Comparison of ENCODE assay signal across 30 cellular contexts in genomic region chr6:71892641-71893040, GRCh38. TPM values are rescaled to one million over a fixed set of nuclear protein-coding genes. Genes with fewer than 3 reads are reported as not detected.
"Had no signal": no experiment of that assay in that cellular context is flagged by ENCODE, and none has a peak within 500 bp of the region (broad histone marks: within the 10 kb centered on the region; RNA-seq: fewer than 3 reads in every experiment).

No MANE protein-coding gene starts in this region.

- DNase-seq: activated effector memory CD4-positive, alpha-beta T cell treated with anti-CD3 and anti-CD28 coated beads, Interleukin-2, amount 50 U/mL, for 16 hours; activated effector memory CD4-positive, alpha-beta T cell treated with Interleukin-2 at 50 U/mL for 16 hours; activated gamma-delta T cell; activated gamma-delta T cell treated with Interleukin-2 at 50 U/mL for 16 hours; activated naive CD4-positive, alpha-beta T cell; activated naive CD4-positive, alpha-beta T cell treated with anti-CD3 and anti-CD28 coated beads for 36 hours; activated naive CD4-positive, alpha-beta T cell treated with anti-CD3 and anti-CD28 coated beads, Interleukin-2, amount 10 ng/mL, durations not matched to agents 7 days and 5 days; activated naive CD4-positive, alpha-beta T cell treated with anti-CD3 and anti-CD28 coated beads, Interleukin-2, amount 50 U/mL, for 16 hours; activated naive CD4-positive, alpha-beta T cell treated with Interleukin-2 at 50 U/mL for 16 hours; activated naive CD8-positive, alpha-beta T cell treated with anti-CD3 and anti-CD28 coated beads for 36 hours; activated naive CD8-positive, alpha-beta T cell treated with anti-CD3 and anti-CD28 coated beads, Interleukin-2, amount 10 ng/mL, durations not matched to agents 7 days and 5 days; activated naive CD8-positive, alpha-beta T cell treated with anti-CD3 and anti-CD28 coated beads, Interleukin-2, amount 50 U/mL, for 24 hours; activated T-cell treated with anti-CD3 and anti-CD28 coated beads, Interleukin-2, amount 50 U/mL, for 24 hours; activated T-cell treated with anti-CD3 and anti-CD28 coated beads, Interleukin-2, amount 50 U/mL, for 4 hours; activated T-cell treated with anti-CD3 and anti-CD28 coated beads, Interleukin-2, amount 50 U/mL, for 48 hours; activated T-cell treated with anti-CD3 and anti-CD28 coated beads, Interleukin-2, amount 50 U/mL, for 72 hours; adrenal gland; amniotic stem cell; amygdala; anterior cingulate cortex; aorta; body of pancreas; brain microvascular endothelial cell; central memory CD4-positive, alpha-beta T cell; cerebellar nuclear complex had no signal

- ATAC-seq: activated naive CD4-positive, alpha-beta T cell treated with anti-CD3 and anti-CD28 coated beads, Interleukin-2, amount 50 U/mL, for 72 hours; activated naive CD8-positive, alpha-beta T cell treated with anti-CD3 and anti-CD28 coated beads, Interleukin-2, amount 50 U/mL, for 24 hours; activated T-cell treated with anti-CD3 and anti-CD28 coated beads, Interleukin-2, amount 50 U/mL, for 4 hours; activated T-cell treated with anti-CD3 and anti-CD28 coated beads, Interleukin-2, amount 50 U/mL, for 72 hours; activated T-helper 17 cell treated with anti-CD3 and anti-CD28 coated beads, Interleukin-2, amount 50 U/mL, for 72 hours; body of pancreas had no signal

RNA-seq across cellular contexts. Expression of gene RIMS1, which starts 6.3 kb away (rescaled TPM):
- total RNA-seq: activated naive CD4-positive, alpha-beta T cell treated with anti-CD3 and anti-CD28 coated beads for 36 hours; activated naive CD4-positive, alpha-beta T cell treated with anti-CD3 and anti-CD28 coated beads, Interleukin-2, amount 50 U/mL, for 72 hours; activated naive CD8-positive, alpha-beta T cell treated with anti-CD3 and anti-CD28 coated beads for 36 hours; activated naive CD8-positive, alpha-beta T cell treated with anti-CD3 and anti-CD28 coated beads, Interleukin-2, amount 10 ng/mL, durations not matched to agents 7 days and 5 days; activated T-cell treated with anti-CD3 and anti-CD28 coated beads, Interleukin-2, amount 50 U/mL, for 4 hours; activated T-cell treated with anti-CD3 and anti-CD28 coated beads, Interleukin-2, amount 50 U/mL, for 72 hours; activated T-helper 1 cell treated with anti-CD3 and anti-CD28 coated beads, Interleukin-12 subunit alpha, Interleukin-12 subunit beta, Interleukin-2, Interleukin-4 antibody, amounts not matched to agents 30 ng/mL and 10 ng/mL and 1 ng/mL, durations not matched to agents 14 hours and 24 hours and 36 hours; activated T-helper 17 cell treated with anti-CD3 and anti-CD28 coated beads, Interleukin-2, amount 50 U/mL, for 72 hours; activated T-helper 2 cell treated with anti-CD3 and anti-CD28 coated beads, Interferon-gamma antibody, Interleukin-2, Interleukin-4, amounts not matched to agents 10 μg/mL and 5 μg/mL and 100 μg/mL, durations not matched to agents 14 hours and 24 hours and 36 hours; ascending aorta had no signal
